In genomic region chr3:62379206-62379834, GRCh38 we compare ENCODE assay signal across 1 cellular context.
TF ChIP-seq lines count a peak whose summit lies in the region.

No MANE protein-coding gene starts in this region.

TF ChIP-seq in H1, 55 proteins besides CTCF, POLR2A, EP300 and RAD21:
- no peak for TF ChIP-seq ZNF274 (IDR thresholded peaks at IDR 0.05; ENCODE audit: borderline replicate concordance, extremely low read depth, low read length)
- TF ChIP-seq HDAC6 (IDR thresholded peaks at IDR 0.05; ENCODE audit: low read depth, low read length) = no peak
- TF ChIP-seq ATF2 (IDR thresholded peaks at IDR 0.05; ENCODE audit: low read length) = no peak
- no peak for TF ChIP-seq CHD7 (IDR thresholded peaks at IDR 0.05; ENCODE audit: insufficient replicate concordance, low read length)
- TF ChIP-seq TAF1 (IDR thresholded peaks at IDR 0.05; ENCODE audit: low read depth, low read length) = no peak
- peak; percentile 24; the same call in 1 of the 2 replicates for TF ChIP-seq EGR1 (IDR thresholded peaks at IDR 0.05; ENCODE audit: borderline replicate concordance, low read depth, low read length)
- peak; percentile 59 for TF ChIP-seq EZH2 (IDR thresholded peaks at IDR 0.05; ENCODE audit: low read depth, low read length, severe bottlenecking)
- no peak for TF ChIP-seq SRF (IDR thresholded peaks at IDR 0.05; ENCODE audit: low read depth, low read length)
- no peak for TF ChIP-seq YY1 (IDR thresholded peaks at IDR 0.05; ENCODE audit: low read depth, low read length)
- TF ChIP-seq CHD1 (IDR thresholded peaks at IDR 0.05; ENCODE audit: low read depth, low read length) = no peak
- TF ChIP-seq SUZ12 (IDR thresholded peaks at IDR 0.05; ENCODE audit: low read length) = peak; percentile 88; the same call in 1 of the 2 replicates
- no peak for TF ChIP-seq RBBP5 (IDR thresholded peaks at IDR 0.05; ENCODE audit: borderline replicate concordance, low read depth, low read length)
- no peak for TF ChIP-seq CBX5 (IDR thresholded peaks at IDR 0.05; ENCODE audit: low read depth, low read length)
- no peak for TF ChIP-seq E2F6 (IDR thresholded peaks at IDR 0.05)
- TF ChIP-seq POLR2AphosphoS5 (IDR thresholded peaks at IDR 0.05; ENCODE audit: low read depth, low read length) = no peak
- no peak for TF ChIP-seq CBX8 (IDR thresholded peaks at IDR 0.05; ENCODE audit: borderline replicate concordance, low read depth, low read length)
- TF ChIP-seq PHF8 (conservative IDR thresholded peaks at IDR 0.05; ENCODE audit: low read depth, low read length) = no peak
- TF ChIP-seq KDM5A (IDR thresholded peaks at IDR 0.05; ENCODE audit: low read length) = no peak
- no peak for TF ChIP-seq GABPA (IDR thresholded peaks at IDR 0.05; ENCODE audit: borderline replicate concordance, insufficient read depth, low read length)
- TF ChIP-seq HDAC2 (IDR thresholded peaks at IDR 0.05; ENCODE audit: borderline replicate concordance in 1 of 2, low read depth in 2 of 2, low read length in 2 of 2) = no peak
- TF ChIP-seq CHD2 (IDR thresholded peaks at IDR 0.05; ENCODE audit: low read length) = no peak
- TF ChIP-seq ATF3 (IDR thresholded peaks at IDR 0.05; ENCODE audit: insufficient read depth, low read depth, low read length) = no peak
- TF ChIP-seq NRF1 (IDR thresholded peaks at IDR 0.05; ENCODE audit: low read depth, low read length) = no peak
- peak; percentile 71 for TF ChIP-seq RNF2 (IDR thresholded peaks at IDR 0.05; ENCODE audit: borderline replicate concordance, low read depth, low read length, missing control alignments, poor library complexity, severe bottlenecking)
- TF ChIP-seq RFX5 (IDR thresholded peaks at IDR 0.05; ENCODE audit: borderline replicate concordance, low read depth, low read length) = no peak
- TF ChIP-seq TCF12 (IDR thresholded peaks at IDR 0.05; ENCODE audit: low read depth, low read length) = peak; percentile 59; the same call in 1 of the 2 replicates
